8 cellular contexts compared by ENCODE assay signal in the genomic region with DNA sequence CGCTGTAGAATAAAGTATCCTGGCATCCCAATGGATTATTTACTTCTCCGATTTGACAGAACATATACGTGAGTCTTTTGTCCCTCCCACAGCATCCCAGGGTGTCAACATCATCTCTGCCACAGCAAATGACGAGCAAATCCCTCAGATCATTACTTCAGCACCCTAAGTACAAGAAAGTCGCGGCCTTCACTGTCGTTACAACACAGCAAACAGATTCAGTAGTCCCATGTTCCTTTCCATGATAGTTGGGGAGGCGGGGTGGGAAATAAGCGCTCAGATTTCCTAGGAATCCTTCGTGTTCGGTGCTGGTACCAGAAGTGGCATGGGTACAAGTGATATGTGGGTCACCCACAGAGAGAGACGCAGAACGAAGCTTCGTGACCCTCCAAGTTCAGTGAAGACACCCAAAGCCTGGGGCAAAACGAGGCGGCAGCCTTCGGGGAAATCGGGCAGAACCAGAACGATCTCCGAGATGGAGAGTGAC. TPM values are rescaled to one million over a fixed set of nuclear protein-coding genes. Genes with fewer than 3 reads are reported as not detected.
DNase-seq lines count a peak whose midpoint lies in the region; ATAC-seq, FAIRE-seq and TF ChIP-seq lines count a peak whose summit lies in the region.

No MANE protein-coding gene starts in this region.

- H3K36me3 ChIP-seq in SJSA1 (no peaks in the 10 kb centered on the region; the same call in 1 of the 2 replicates), bronchial epithelial cell (ENCODE audit: control insufficient read depth, insufficient read depth, low read length) (no peaks in the 10 kb centered on the region), keratinocyte (ENCODE audit: control insufficient read depth in 2 of 2, extremely low read depth in 1 of 2, insufficient read depth in 2 of 2, low read length in 2 of 2) (peaks cover 1 to 5% of the 10 kb centered on the region in 2 experiments)

- H3K27me3 ChIP-seq in CD4-positive, alpha-beta T cell (ENCODE audit: control insufficient read depth, insufficient read depth, low read length): no peaks in the 10 kb centered on the region
- no peaks in the 10 kb centered on the region for H3K27me3 ChIP-seq in SJSA1 (replicated peaks)
- H3K27me3 ChIP-seq in bronchial epithelial cell (ENCODE audit: control insufficient read depth, insufficient read depth, low read length): no peaks in the 10 kb centered on the region
- no peaks in the 10 kb centered on the region for H3K27me3 ChIP-seq in keratinocyte (ENCODE audit: control insufficient read depth, extremely low read depth, insufficient read depth, low read length)

- peak; percentile 12 for ATAC-seq in CD4-positive, alpha-beta T cell (ENCODE audit: poor library complexity)
- ATAC-seq in HG03039 (IDR thresholded peaks at IDR 0.05; ENCODE audit: unreplicated experiment) (peak; percentile 5), HG02885 (IDR thresholded peaks at IDR 0.05; ENCODE audit: poor library complexity, unreplicated experiment) (no peak)

- dilution Hi-C loops in keratinocyte (cut with MboI; ENCODE audit: extremely low pct_ligation_motif_present, low sequenced_read_pairs): no loop called here

- peaks cover 29% of the 10 kb centered on the region for H3K79me2 ChIP-seq in keratinocyte (ENCODE audit: control insufficient read depth, insufficient read depth, low read length)

- no peaks in the 10 kb centered on the region for H3K27me3 Mint-ChIP-seq in CD4-positive, alpha-beta T cell

- intact Hi-C loops in CD4-positive, alpha-beta T cell (cut with DNase I, micrococcal nuclease): loop anchor here (2.0 to 10.0 kb wide), 6 partner anchors 183 to 905 kb away; a partner anchor contains a TSS

- no peaks in the 10 kb centered on the region for H3K9me3 ChIP-seq in CD4-positive, alpha-beta T cell (ENCODE audit: control insufficient read depth, low read length)
- H3K9me3 ChIP-seq in SJSA1 (replicated peaks) (no peaks in the 10 kb centered on the region), keratinocyte (ENCODE audit: control insufficient read depth, low read depth, low read length) (no peaks in the 10 kb centered on the region)

- no peaks in the 10 kb centered on the region for H4K20me1 ChIP-seq in keratinocyte (ENCODE audit: control insufficient read depth, extremely low read depth, insufficient read depth, low read length)

- peak overlapping the region; percentile 84 for H3K4me3 ChIP-seq in SJSA1
- peak overlapping the region; percentile 76 for H3K4me3 ChIP-seq in bronchial epithelial cell (ENCODE audit: low read depth, low read length)
- H3K4me3 ChIP-seq in keratinocyte (ENCODE audit: control insufficient read depth in 2 of 3, extremely low read depth in 1 of 3, insufficient read depth in 2 of 3, low read depth in 1 of 3, low read length in 3 of 3): peak overlapping the region; percentile 83 to 96 (median 85)

- peak overlapping the region; percentile 99 for H3K4me3 Mint-ChIP-seq in CD4-positive, alpha-beta T cell

- no peak for TF ChIP-seq CTCF in CD4-positive, alpha-beta T cell (IDR thresholded peaks at IDR 0.05)
- TF ChIP-seq CTCF in bronchial epithelial cell (IDR thresholded peaks at IDR 0.05; ENCODE audit: insufficient read depth, low read length, severe bottlenecking) (no peak), keratinocyte (optimal IDR thresholded peaks at IDR 0.05 in 1 of 3, IDR thresholded peaks at IDR 0.05 in 1 of 3, conservative IDR thresholded peaks at IDR 0.05 in 1 of 3; ENCODE audit: extremely low read depth in 1 of 3, insufficient read depth in 2 of 3, low read length in 3 of 3) (no peak)

- POLR2A ChIA-PET in CD4-positive, alpha-beta T cell (lab: Charles Lee): interaction anchor here (0.7 kb wide), 1 partner anchor 77 kb away, joined by 3 read pairs; no protein-coding TSS in a partner anchor

- H2AFZ ChIP-seq in keratinocyte (ENCODE audit: control insufficient read depth, low read length): peak overlapping the region; percentile 93

- H3K9me3 Mint-ChIP-seq in CD4-positive, alpha-beta T cell: no peaks in the 10 kb centered on the region

- H3K9me1 ChIP-seq in keratinocyte (ENCODE audit: control insufficient read depth, extremely low read depth, insufficient read depth, low read length): no peaks in the 10 kb centered on the region

- peak overlapping the region; percentile 85 for H3K27ac Mint-ChIP-seq in CD4-positive, alpha-beta T cell

- peak overlapping the region; percentile 98 for H3K4me2 ChIP-seq in keratinocyte (ENCODE audit: control insufficient read depth, extremely low read depth, insufficient read depth, low read depth, low read length)

- peak overlapping the region; percentile 83 for H3K9ac ChIP-seq in keratinocyte (ENCODE audit: control insufficient read depth, extremely low read depth, insufficient read depth, low read length)

- H3K4me1 ChIP-seq in SJSA1 (replicated peaks) (peaks cover 14% of the 10 kb centered on the region; the same call in 1 of the 2 replicates), keratinocyte (ENCODE audit: control insufficient read depth, extremely low read depth, insufficient read depth, low read length) (peaks cover 22% of the 10 kb centered on the region)

- FAIRE-seq in bronchial epithelial cell (lab: Jason Lieb, UNC): no peak
- FAIRE-seq in keratinocyte (lab: Jason Lieb, UNC): peak; percentile 32

- peak in 7 of 10 experiments; percentile 0 to 25 (median 11) for DNase-seq in CD4-positive, alpha-beta T cell
- peak in 1 of 2 experiments; percentile 41 for DNase-seq in SJSA1 (ENCODE audit: low read depth in 1 of 2, low spot score in 2 of 2)
- peak; percentile 58 for DNase-seq in bronchial epithelial cell (ENCODE audit: low read depth)
- DNase-seq in keratinocyte (ENCODE audit: low read depth, low spot score): no peak
- peak; percentile 9 to 26 for DNase-seq in stimulated activated CD4-positive, alpha-beta T cell treated with anti-CD3 and anti-CD28 coated beads, Interleukin-2, amount 100 ng/mL, for 24 hours
- no peak for DNase-seq in activated gamma-delta T cell treated with Interleukin-2 at 50 U/mL for 16 hours

- peak overlapping the region; percentile 59 for H3K27ac ChIP-seq in CD4-positive, alpha-beta T cell (ENCODE audit: low read depth, low read length)
- H3K27ac ChIP-seq in SJSA1 (no peak overlapping the region), keratinocyte (ENCODE audit: control insufficient read depth, insufficient read depth, low read length) (peak overlapping the region; percentile 74)

- H3K4me1 Mint-ChIP-seq in CD4-positive, alpha-beta T cell (ENCODE audit: low read depth): peaks cover 44% of the 10 kb centered on the region

- H3K36me3 Mint-ChIP-seq in CD4-positive, alpha-beta T cell (ENCODE audit: low read depth): peaks cover 13% of the 10 kb centered on the region

- CTCF ChIA-PET in CD4-positive, alpha-beta T cell (lab: Charles Lee): interaction anchor here (0.7 kb wide), 1 partner anchor 183 kb away, joined by 3 read pairs; a partner anchor contains a TSS

RNA-seq across cellular contexts. Expression of a gene that starts 0.7 kb away (rescaled TPM):
- 10 to 100 TPM; 17.5 to 20.1 TPM for total RNA-seq in CD4-positive, alpha-beta T cell
- 5.9 and 12.4 TPM in 2 replicates for total RNA-seq in SJSA1 (2014; rRNA removed; shearing (Covaris generic))
- 7.9 and 8.8 TPM in 2 replicates for total RNA-seq in bronchial epithelial cell
- polyA plus RNA-seq in keratinocyte: 4.7 to 7.3 TPM (median 4.8 TPM) in 3 replicates
- 2.1 TPM for polyA plus RNA-seq in keratinocyte (2011; ENCODE audit: low read depth)
- polyA plus RNA-seq in keratinocyte (2011; cell fraction: cytosol; rRNA removed): 2.8 and 5.1 TPM in 2 replicates
- polyA plus RNA-seq in keratinocyte (2011; cell fraction: nucleus; rRNA removed): 11.5 and 12.7 TPM in 2 replicates
- 3.2 TPM in 2 replicates for polyA plus RNA-seq in keratinocyte (2012; ENCODE audit: low replicate concordance)
- 4.9 to 17.5 TPM (median 11.1 TPM) in 3 replicates for polyA minus RNA-seq in keratinocyte
- polyA minus RNA-seq in keratinocyte (2011; cell fraction: cytosol; rRNA and poly(A)+ RNA removed): 6.3 TPM
- 9.8 and 18.8 TPM in 2 replicates for polyA minus RNA-seq in keratinocyte (2011; cell fraction: nucleus; rRNA and poly(A)+ RNA removed)

Comparison
In these comparisons a context has a peak if more than half of its experiments do, and no peak if none do; other contexts are left out.
1. DNase-seq: peak in CD4-positive, alpha-beta T cell (7 of 10), bronchial epithelial cell (single experiment) and stimulated activated CD4-positive, alpha-beta T cell treated with anti-CD3 and anti-CD28 coated beads, Interleukin-2, amount 100 ng/mL, for 24 hours (2 of 2); none in keratinocyte (single experiment) and activated gamma-delta T cell treated with Interleukin-2 at 50 U/mL for 16 hours (single experiment).
2. Peak in every context shown above with its lines, with median percentiles within 50 percentile points of each other: H3K4me3 ChIP-seq.